Comparison of ENCODE assay signal across 15 cellular contexts in the genomic region with DNA sequence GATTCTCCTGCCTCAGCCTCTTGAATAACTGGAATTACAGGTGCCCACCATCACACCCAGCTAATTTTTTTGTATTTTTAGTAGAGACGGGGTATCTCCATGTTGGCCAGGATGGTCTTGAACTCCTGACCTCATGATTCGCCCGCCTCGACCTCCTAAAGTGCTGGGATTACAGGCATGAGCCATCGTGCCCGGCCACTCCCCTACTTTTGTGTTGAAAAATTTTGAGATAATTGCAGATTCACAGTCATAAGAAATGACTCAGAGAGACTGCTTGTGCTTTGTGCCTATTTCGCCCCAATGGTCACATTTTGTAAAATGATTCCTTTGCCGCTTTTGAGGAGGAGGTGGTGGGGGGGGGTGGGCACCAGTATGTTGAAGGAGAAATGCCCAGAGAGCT.
"Had no signal": no experiment of that assay in that cellular context is flagged by ENCODE, and none has a peak within 500 bp of the region (broad histone marks: within the 10 kb centered on the region; RNA-seq: fewer than 3 reads in every experiment).

No MANE protein-coding gene starts in this region.

- H3K4me3 Mint-ChIP-seq: activated B cell treated with CpG ODN at 0.5 μM for 24 hours; activated T-cell treated with anti-CD3 and anti-CD28 coated beads, Interleukin-2, amount 50 U/mL, for 72 hours; naive thymus-derived CD4-positive, alpha-beta T cell; T-cell had no signal

- H3K4me3 ChIP-seq: cardiac muscle cell, pancreas had no signal

- H3K9me3 Mint-ChIP-seq: activated B cell treated with CpG ODN at 0.5 μM for 24 hours; activated naive CD4-positive, alpha-beta T cell treated with anti-CD3 and anti-CD28 coated beads, Interleukin-2, amount 50 U/mL, for 72 hours; activated T-cell treated with anti-CD3 and anti-CD28 coated beads, Interleukin-2, amount 50 U/mL, for 72 hours; naive thymus-derived CD4-positive, alpha-beta T cell; T-cell had no signal

- DNase-seq: activated B cell treated with CpG ODN at 0.5 μM for 24 hours; activated CD4-positive, alpha-beta T cell treated with anti-CD3 and anti-CD28 coated beads for 48 hours; activated gamma-delta T cell treated with Interleukin-2 at 50 U/mL for 16 hours; activated T-cell treated with anti-CD3 and anti-CD28 coated beads, Interleukin-2, amount 50 U/mL, for 72 hours; erythroblast; hypothalamus; SIG-M5; stimulated activated CD4-positive, alpha-beta T cell treated with anti-CD3 and anti-CD28 coated beads, Interleukin-2, amount 100 ng/mL, for 24 hours; stimulated activated naive CD4-positive, alpha-beta T cell treated with Interleukin-2 at 50 U/mL for 16 hours; T-helper 9 cell had no signal

- H3K27me3 ChIP-seq: cardiac muscle cell, pancreas had no signal

- H3K4me1 ChIP-seq: pancreas had no signal

- H3K9me3 ChIP-seq: pancreas had no signal

- ATAC-seq: activated naive CD4-positive, alpha-beta T cell treated with anti-CD3 and anti-CD28 coated beads, Interleukin-2, amount 50 U/mL, for 72 hours; activated T-cell treated with anti-CD3 and anti-CD28 coated beads, Interleukin-2, amount 50 U/mL, for 72 hours; naive thymus-derived CD4-positive, alpha-beta T cell; pancreas; T-cell had no signal

- H3K36me3 ChIP-seq: cardiac muscle cell, pancreas had no signal

- H3K27ac ChIP-seq: cardiac muscle cell, pancreas had no signal

- H3K4me1 Mint-ChIP-seq: activated B cell treated with CpG ODN at 0.5 μM for 24 hours; naive thymus-derived CD4-positive, alpha-beta T cell; T-cell had no signal

- H3K27ac Mint-ChIP-seq: activated B cell treated with CpG ODN at 0.5 μM for 24 hours; activated naive CD4-positive, alpha-beta T cell treated with anti-CD3 and anti-CD28 coated beads, Interleukin-2, amount 50 U/mL, for 72 hours; activated T-cell treated with anti-CD3 and anti-CD28 coated beads, Interleukin-2, amount 50 U/mL, for 72 hours; naive thymus-derived CD4-positive, alpha-beta T cell; T-cell had no signal

- H3K36me3 Mint-ChIP-seq: activated naive CD4-positive, alpha-beta T cell treated with anti-CD3 and anti-CD28 coated beads, Interleukin-2, amount 50 U/mL, for 72 hours; naive thymus-derived CD4-positive, alpha-beta T cell; T-cell had no signal
